In genomic region chr22:50470491-50470890, GRCh38 we compare ENCODE assay signal across 10 cellular contexts. TPM values are rescaled to one million over a fixed set of nuclear protein-coding genes. Genes with fewer than 3 reads are reported as not detected.
A peak's percentile ranks its signal among the peaks of the same experiment; 100 is the strongest.
DNase-seq lines count a peak whose midpoint lies in the region; ATAC-seq and TF ChIP-seq lines count a peak whose summit lies in the region.
"Had no signal": no experiment of that assay in that cellular context is flagged by ENCODE, and none has a peak within 500 bp of the region (broad histone marks: within the 10 kb centered on the region; RNA-seq: fewer than 3 reads in every experiment).

No MANE protein-coding gene starts in this region.

- peaks cover 22% of the 10 kb centered on the region for H3K36me3 ChIP-seq in CD8-positive, alpha-beta memory T cell (ENCODE audit: insufficient read depth, low read length)
- H3K36me3 ChIP-seq in naive thymus-derived CD4-positive, alpha-beta T cell (ENCODE audit: control insufficient read depth in 2 of 3, insufficient read depth in 3 of 3, low read length in 3 of 3), result peaks cover 0 to 37% (median 4%) of the 10 kb centered on the region in 3 experiments

- peak overlapping the region; percentile 79 to 98 (median 83) for H3K4me3 Mint-ChIP-seq in CD8-positive, alpha-beta memory T cell
- peak overlapping the region; percentile 64 for H3K4me3 Mint-ChIP-seq in activated naive CD8-positive, alpha-beta T cell treated with anti-CD3 and anti-CD28 coated beads, Interleukin-2, amount 50 U/mL, for 24 hours
- H3K4me3 Mint-ChIP-seq in naive thymus-derived CD4-positive, alpha-beta T cell, result peak overlapping the region; percentile 76 to 100 (median 90)

- CTCF ChIA-PET in CD8-positive, alpha-beta memory T cell (lab: Charles Lee), result interaction anchor here (0.6 to 6.1 kb wide), 17 partner anchors 12 to 250 kb away, joined by 3 to 45 read pairs (median 4); partner anchors contain the start of genes LMF2, NCAPH2, SCO2 and TYMP
- CTCF ChIA-PET in naive thymus-derived CD4-positive, alpha-beta T cell (lab: Charles Lee), result interaction anchor here (0.5 to 4.0 kb wide), 7 partner anchors 10 to 151 kb away, joined by 3 to 18 read pairs (median 6); partner anchors contain the start of genes LMF2, NCAPH2 and SCO2

- H3K4me3 ChIP-seq in CD8-positive, alpha-beta memory T cell (ENCODE audit: low read length), result peak overlapping the region; percentile 25
- no peak overlapping the region for H3K4me3 ChIP-seq in HL-60 (replicated peaks; ENCODE audit: insufficient read depth, low read length)
- H3K4me3 ChIP-seq in naive thymus-derived CD4-positive, alpha-beta T cell (ENCODE audit: low read length), result peak overlapping the region; percentile 65

- H3K9me3 Mint-ChIP-seq in CD8-positive, alpha-beta memory T cell, result no peaks in the 10 kb centered on the region
- no peaks in the 10 kb centered on the region for H3K9me3 Mint-ChIP-seq in activated naive CD8-positive, alpha-beta T cell treated with anti-CD3 and anti-CD28 coated beads, Interleukin-2, amount 50 U/mL, for 24 hours
- no peaks in the 10 kb centered on the region for H3K9me3 Mint-ChIP-seq in naive thymus-derived CD4-positive, alpha-beta T cell

- H3K27me3 ChIP-seq in CD8-positive, alpha-beta memory T cell (ENCODE audit: insufficient read depth, low read length, poor library complexity, severe bottlenecking), result no peaks in the 10 kb centered on the region
- H3K27me3 ChIP-seq in HL-60 (ENCODE audit: insufficient read depth, poor library complexity, severe bottlenecking), result no peaks in the 10 kb centered on the region
- no peaks in the 10 kb centered on the region for H3K27me3 ChIP-seq in naive thymus-derived CD4-positive, alpha-beta T cell (ENCODE audit: control insufficient read depth in 2 of 2, insufficient read depth in 2 of 2, low read length in 2 of 2)

- no peak for DNase-seq in CD8-positive, alpha-beta memory T cell
- peak in 1 of 2 experiments; percentile 10 for DNase-seq in HL-60 (ENCODE audit: low read depth in 1 of 2, low spot score in 1 of 2)
- no peak for DNase-seq in activated naive CD8-positive, alpha-beta T cell treated with anti-CD3 and anti-CD28 coated beads, Interleukin-2, amount 50 U/mL, for 24 hours
- DNase-seq in naive thymus-derived CD4-positive, alpha-beta T cell, result no peak
- no peak for DNase-seq in SIG-M5 treated with dmso at 0.1 percent for 504 hours (lab: John Stamatoyannopoulos, UW; ENCODE audit: unreplicated experiment)
- DNase-seq: DMS53 had no signal

- no peaks in the 10 kb centered on the region for H3K9me3 ChIP-seq in CD8-positive, alpha-beta memory T cell (ENCODE audit: low read length)
- no peaks in the 10 kb centered on the region for H3K9me3 ChIP-seq in naive thymus-derived CD4-positive, alpha-beta T cell (ENCODE audit: control insufficient read depth in 2 of 3, low read length in 3 of 3)

- intact Hi-C loops in naive thymus-derived CD4-positive, alpha-beta T cell (cut with micrococcal nuclease), result loop anchor here (1.0 to 10.0 kb wide), 12 partner anchors 11 to 196 kb away; partner anchors contain the start of genes PPP6R2 (in 2 of the 2), SCO2 (in 2 of the 2), ADM2 (in 1 of the 2) and LMF2 (in 1 of the 2)

- peaks cover 0 to 43% (median 2%) of the 10 kb centered on the region in 3 donors for H3K36me3 Mint-ChIP-seq in CD8-positive, alpha-beta memory T cell
- peaks cover 11% of the 10 kb centered on the region for H3K36me3 Mint-ChIP-seq in activated naive CD8-positive, alpha-beta T cell treated with anti-CD3 and anti-CD28 coated beads, Interleukin-2, amount 50 U/mL, for 24 hours (ENCODE audit: low read depth)
- H3K36me3 Mint-ChIP-seq in naive thymus-derived CD4-positive, alpha-beta T cell, result peaks cover 0 to 15% (median 7%) of the 10 kb centered on the region in 5 donors

- ATAC-seq in activated naive CD8-positive, alpha-beta T cell treated with anti-CD3 and anti-CD28 coated beads, Interleukin-2, amount 50 U/mL, for 24 hours, result no peak
- ATAC-seq in naive thymus-derived CD4-positive, alpha-beta T cell, result no peak
- ATAC-seq in GM18909 (IDR thresholded peaks at IDR 0.05; ENCODE audit: poor library complexity, unreplicated experiment) (no peak), HG02798 (IDR thresholded peaks at IDR 0.05; ENCODE audit: poor library complexity, unreplicated experiment) (no peak), HG02623 (IDR thresholded peaks at IDR 0.05; ENCODE audit: unreplicated experiment) (no peak)
- ATAC-seq: HepG2 had no signal

- peak overlapping the region; percentile 78 to 99 (median 97) for H3K27ac Mint-ChIP-seq in CD8-positive, alpha-beta memory T cell
- H3K27ac Mint-ChIP-seq in activated naive CD8-positive, alpha-beta T cell treated with anti-CD3 and anti-CD28 coated beads, Interleukin-2, amount 50 U/mL, for 24 hours, result peak overlapping the region; percentile 93
- H3K27ac Mint-ChIP-seq in naive thymus-derived CD4-positive, alpha-beta T cell, result peak overlapping the region; percentile 88 to 99 (median 93)

- POLR2A ChIA-PET in CD8-positive, alpha-beta memory T cell (lab: Charles Lee), result interaction anchor here (1.0 to 2.6 kb wide), 11 partner anchors 9 to 151 kb away, joined by 3 to 18 read pairs (median 7); partner anchors contain the start of genes ADM2, LMF2, NCAPH2 and SCO2
- POLR2A ChIA-PET in naive thymus-derived CD4-positive, alpha-beta T cell (lab: Charles Lee), result interaction anchor here (0.7 to 3.6 kb wide), 18 partner anchors 10 to 218 kb away, joined by 3 to 19 read pairs (median 5); partner anchors contain the start of genes ADM2, LMF2, NCAPH2 and SCO2

- H3K4me1 Mint-ChIP-seq in CD8-positive, alpha-beta memory T cell, result peaks cover 61 to 81% (median 64%) of the 10 kb centered on the region in 3 donors
- peaks cover 69% of the 10 kb centered on the region for H3K4me1 Mint-ChIP-seq in activated naive CD8-positive, alpha-beta T cell treated with anti-CD3 and anti-CD28 coated beads, Interleukin-2, amount 50 U/mL, for 24 hours
- H3K4me1 Mint-ChIP-seq in naive thymus-derived CD4-positive, alpha-beta T cell, result peaks cover 45 to 71% (median 65%) of the 10 kb centered on the region in 7 donors

- peak overlapping the region; percentile 49 for H3K27ac ChIP-seq in CD8-positive, alpha-beta memory T cell (ENCODE audit: low read depth, low read length)
- H3K27ac ChIP-seq in HL-60 (replicated peaks), result peak overlapping the region; percentile 66
- peak overlapping the region; percentile 90 for H3K27ac ChIP-seq in naive thymus-derived CD4-positive, alpha-beta T cell (ENCODE audit: low read depth, low read length)

- no peaks in the 10 kb centered on the region for H3K27me3 Mint-ChIP-seq in CD8-positive, alpha-beta memory T cell
- no peaks in the 10 kb centered on the region for H3K27me3 Mint-ChIP-seq in activated naive CD8-positive, alpha-beta T cell treated with anti-CD3 and anti-CD28 coated beads, Interleukin-2, amount 50 U/mL, for 24 hours
- no peaks in the 10 kb centered on the region for H3K27me3 Mint-ChIP-seq in naive thymus-derived CD4-positive, alpha-beta T cell

- H3K4me1 ChIP-seq in CD8-positive, alpha-beta memory T cell (ENCODE audit: insufficient read depth, low read length), result peaks cover 62% of the 10 kb centered on the region
- peaks cover 53 to 60% of the 10 kb centered on the region in 2 donors for H3K4me1 ChIP-seq in naive thymus-derived CD4-positive, alpha-beta T cell (ENCODE audit: control insufficient read depth in 2 of 2, insufficient read depth in 2 of 2, low read length in 2 of 2)

- no peak for TF ChIP-seq CTCF in HL-60 (IDR thresholded peaks at IDR 0.05; ENCODE audit: insufficient read depth, low read length)

RNA-seq across cellular contexts. Expression of gene SBF1, which starts 4.3 kb away (rescaled TPM):
- 100 to 1,000 TPM; 144 to 150 TPM for total RNA-seq in CD8-positive, alpha-beta memory T cell
- 43.8 TPM for polyA plus RNA-seq in CD8-positive, alpha-beta memory T cell
- total RNA-seq in naive thymus-derived CD4-positive, alpha-beta T cell, result 100 to 1,000 TPM; 161 to 209 (median 181) TPM
- 10 to 100 TPM; 15.2 to 40.2 TPM for polyA plus RNA-seq in naive thymus-derived CD4-positive, alpha-beta T cell

RNA-seq across cellular contexts. Expression of gene ADM2, which starts 10.9 kb away (rescaled TPM):
- total RNA-seq in CD8-positive, alpha-beta memory T cell, result 1 to 10 TPM; 3.4 to 3.5 TPM
- polyA plus RNA-seq in CD8-positive, alpha-beta memory T cell, result 0.24 TPM
- 1 to 10 TPM; 1.3 to 4.5 (median 4.0) TPM for total RNA-seq in naive thymus-derived CD4-positive, alpha-beta T cell
- under 1 TPM; 0.24 to 0.44 TPM for polyA plus RNA-seq in naive thymus-derived CD4-positive, alpha-beta T cell

RNA-seq across cellular contexts. Expression of gene MIOX, which starts 16.2 kb away (rescaled TPM):
- total RNA-seq in CD8-positive, alpha-beta memory T cell, result under 1 TPM in 1 of 2 experiments, not detected in 1; 0.31 TPM
- polyA plus RNA-seq in CD8-positive, alpha-beta memory T cell, result not detected
- total RNA-seq in naive thymus-derived CD4-positive, alpha-beta T cell, result under 1 TPM in 1 of 5 experiments, not detected in 4; 0.22 TPM
- polyA plus RNA-seq in naive thymus-derived CD4-positive, alpha-beta T cell, result not detected

RNA-seq across cellular contexts. Expression of gene LMF2, which starts 37.0 kb away (rescaled TPM):
- 10 to 100 TPM; 88.6 to 89.4 TPM for total RNA-seq in CD8-positive, alpha-beta memory T cell
- polyA plus RNA-seq in CD8-positive, alpha-beta memory T cell, result 33.6 TPM
- 100 to 1,000 TPM; 101 to 133 (median 118) TPM for total RNA-seq in naive thymus-derived CD4-positive, alpha-beta T cell
- 10 to 100 TPM; 15.0 to 25.5 TPM for polyA plus RNA-seq in naive thymus-derived CD4-positive, alpha-beta T cell

RNA-seq across cellular contexts. Expression of gene NCAPH2, which starts 37.5 kb away (rescaled TPM):
- 100 to 1,000 TPM; 155 to 165 TPM for total RNA-seq in CD8-positive, alpha-beta memory T cell
- 36.5 TPM for polyA plus RNA-seq in CD8-positive, alpha-beta memory T cell
- 100 to 1,000 TPM in 2 of 5 experiments, 10 to 100 TPM in 3; 74.3 to 135 (median 91.1) TPM for total RNA-seq in naive thymus-derived CD4-positive, alpha-beta T cell
- polyA plus RNA-seq in naive thymus-derived CD4-positive, alpha-beta T cell, result 10 to 100 TPM; 37.8 to 46.6 TPM
